In genomic region chr2:219836647-219837177, GRCh38 we compare ENCODE assay signal across 10 cellular contexts.
DNase-seq lines count a peak whose midpoint lies in the region; ATAC-seq and TF ChIP-seq lines count a peak whose summit lies in the region.
"Had no signal": no experiment of that assay in that cellular context is flagged by ENCODE, and none has a peak within 500 bp of the region (broad histone marks: within the 10 kb centered on the region; RNA-seq: fewer than 3 reads in every experiment).

No MANE protein-coding gene starts in this region.

- no peaks in the 10 kb centered on the region for H3K9me3 ChIP-seq in fibroblast of lung (ENCODE audit: control insufficient read depth, insufficient read depth, low read depth, low read length)

- TF ChIP-seq CTCF in AG09309 (IDR thresholded peaks at IDR 0.05; ENCODE audit: control insufficient read depth, insufficient read depth, low read depth, low read length, missing control alignments) (peak; percentile 59), GM10248 (IDR thresholded peaks at IDR 0.05; ENCODE audit: control extremely low read depth, extremely low read depth, low read depth, missing control alignments) (peak; percentile 13), fibroblast of lung (conservative IDR thresholded peaks at IDR 0.05 in 1 of 2, IDR thresholded peaks at IDR 0.05 in 1 of 2; ENCODE audit: low read depth in 1 of 2, low read length in 2 of 2) (peak; percentile 15 to 41)

- POLR2A ChIA-PET in GM10248 (lab: Yijun Ruan, JAX), result no interaction called here

- no peak overlapping the region for H3K4me2 ChIP-seq in fibroblast of lung (ENCODE audit: extremely low read depth, insufficient read depth, low read length)

- CTCF ChIA-PET in GM10248 (lab: Yijun Ruan, JAX), result interaction anchor here (2.2 kb wide), 1 partner anchor 10 kb away, joined by 8 read pairs; no protein-coding TSS in a partner anchor

- DNase-seq in AG09309 (ENCODE audit: low read depth), result peak; percentile 4
- no peak for DNase-seq in GM10248 (ENCODE audit: extremely low spot score)
- DNase-seq in NCI-H69 (lab: John Stamatoyannopoulos, UW), result peak; percentile 9
- DNase-seq in fibroblast of lung (ENCODE audit: low read depth in 2 of 2), result peak in 1 of 2 donors; percentile 14
- no peak for DNase-seq in NCI-H2029 treated with DMSO at 0.1 percent for 48 hours (lab: John Stamatoyannopoulos, UW)
- no peak for DNase-seq in mucosa of gallbladder (ENCODE audit: low spot score)
- DNase-seq: activated effector memory CD4-positive, alpha-beta T cell treated with anti-CD3 and anti-CD28 coated beads, Interleukin-2, amount 50 U/mL, for 16 hours; substantia nigra had no signal

- H3K27ac ChIP-seq in fibroblast of lung (ENCODE audit: insufficient read depth, low read length), result no peak overlapping the region

- no peaks in the 10 kb centered on the region for H3K4me1 ChIP-seq in fibroblast of lung (ENCODE audit: control insufficient read depth, extremely low read depth, insufficient read depth, low read length)

- no peak overlapping the region for H3K9ac ChIP-seq in fibroblast of lung (ENCODE audit: insufficient read depth, low read length)

- H3K27me3 ChIP-seq in fibroblast of lung (ENCODE audit: control insufficient read depth, insufficient read depth, low read length), result no peaks in the 10 kb centered on the region

- no peaks in the 10 kb centered on the region for H3K79me2 ChIP-seq in fibroblast of lung (ENCODE audit: control insufficient read depth, insufficient read depth, low read length)

- no peak overlapping the region for H2AFZ ChIP-seq in fibroblast of lung (ENCODE audit: low read length)

- H3K36me3 ChIP-seq in fibroblast of lung (ENCODE audit: control insufficient read depth, insufficient read depth, low read length), result no peaks in the 10 kb centered on the region

- no peak for ATAC-seq in GM18520 (IDR thresholded peaks at IDR 0.05; ENCODE audit: unreplicated experiment)
- ATAC-seq in HG03469 (IDR thresholded peaks at IDR 0.05; ENCODE audit: unreplicated experiment), result no peak

- H4K20me1 ChIP-seq in fibroblast of lung (ENCODE audit: control insufficient read depth, extremely low read depth, insufficient read depth, low read length), result no peaks in the 10 kb centered on the region

- no peak overlapping the region for H3K4me3 ChIP-seq in AG09309 (ENCODE audit: control insufficient read depth, low read depth, low read length)
- no peak overlapping the region for H3K4me3 ChIP-seq in fibroblast of lung (replicated peaks in 1 of 4; ENCODE audit: control extremely low read depth in 1 of 4, insufficient read depth in 1 of 4, low read depth in 3 of 4, low read length in 4 of 4)

Comparison
In these comparisons a context has a peak if more than half of its experiments do, and no peak if none do; other contexts are left out.
1. DNase-seq: peak in AG09309 (single experiment) and NCI-H69 (single experiment); none in GM10248 (single experiment), NCI-H2029 treated with DMSO at 0.1 percent for 48 hours (single experiment) and mucosa of gallbladder (single experiment).
2. Peak in every context shown above with its lines, with median percentiles within 50 percentile points of each other: CTCF ChIP-seq.